Comparison of ENCODE assay signal across 8 cellular contexts in the genomic region with DNA sequence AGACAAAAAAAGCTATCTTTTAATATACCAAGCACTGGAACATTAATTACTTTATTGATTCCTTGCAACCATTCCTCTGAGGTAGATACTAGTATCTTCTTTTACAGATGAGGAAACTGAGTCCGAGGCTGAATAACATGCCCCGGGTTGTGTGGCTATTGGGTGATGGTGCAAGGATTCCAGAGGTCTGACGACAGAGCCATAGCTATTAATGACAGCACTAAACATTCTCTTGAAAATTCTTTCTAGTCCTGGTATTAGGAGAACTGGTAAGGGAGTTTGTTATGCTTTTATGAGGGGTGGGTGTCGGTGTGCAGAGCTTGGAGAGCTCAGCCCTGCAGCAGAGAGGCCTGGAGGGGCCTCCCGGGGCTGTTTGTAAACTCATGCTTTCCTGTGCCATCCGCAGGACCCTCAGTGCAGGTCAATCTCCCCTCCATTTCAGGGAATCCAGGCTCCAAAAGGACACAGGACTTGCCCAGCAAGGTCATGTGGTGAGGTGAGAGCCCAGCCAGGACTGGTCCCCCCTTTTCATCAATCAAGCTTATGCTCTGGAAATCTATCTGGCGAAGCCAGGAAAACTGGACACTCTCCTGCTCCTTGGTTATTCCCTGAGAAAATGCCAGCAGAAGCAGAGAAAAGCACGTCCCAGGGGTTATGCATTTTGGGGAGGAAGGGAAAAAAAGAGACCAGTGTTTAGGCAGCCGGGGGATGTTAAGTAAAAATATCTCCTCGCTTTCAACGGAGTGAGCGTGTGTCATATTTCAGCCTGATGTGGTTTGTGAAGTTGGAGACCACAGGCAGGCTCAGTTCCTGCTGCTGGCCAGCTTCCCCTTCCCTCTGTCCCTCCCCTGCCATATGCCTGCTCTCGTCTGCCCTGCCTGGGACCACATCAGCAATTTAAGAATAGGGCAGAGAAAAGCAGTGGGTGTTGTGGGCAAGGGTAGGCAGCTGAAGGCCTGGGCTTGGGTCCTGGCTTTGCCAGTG.
DNase-seq lines count a peak whose midpoint lies in the region; ATAC-seq lines count a peak whose summit lies in the region.

No MANE protein-coding gene starts in this region.

- DNase-seq in amniotic epithelial cell (ENCODE audit: low read depth): peak; percentile 72
- DNase-seq in inferior parietal cortex (ENCODE audit: extremely low spot score): peak; percentile 17
- DNase-seq in NK-92 treated with Interleukin-12 subunit alpha and Interleukin-12 subunit beta, amount 100 ng/mL, for 24 hours (lab: John Stamatoyannopoulos, UW): no peak
- no peak for DNase-seq in activated CD4-positive, CD25-positive, alpha-beta regulatory T cell treated with anti-CD3 and anti-CD28 coated beads, Interleukin-2, amount 50 U/mL, for 72 hours
- DNase-seq in activated CD4-positive, alpha-beta T cell treated with anti-CD3 and anti-CD28 coated beads, Interleukin-2, amount 50 U/mL, for 1 hour: no peak

- peak overlapping the region; percentile 94 for H3K4me3 ChIP-seq in stomach smooth muscle (ENCODE audit: low read length in 2 of 2)

- peaks cover 81% of the 10 kb centered on the region for H3K4me1 ChIP-seq in stomach smooth muscle (ENCODE audit: control insufficient read depth, insufficient read depth, low read length)

- peaks cover 0 to 2% of the 10 kb centered on the region in 2 donors for H3K36me3 ChIP-seq in stomach smooth muscle (ENCODE audit: control insufficient read depth in 2 of 2, insufficient read depth in 2 of 2, low read length in 2 of 2)

- peak; percentile 40 for ATAC-seq in HG02870 (IDR thresholded peaks at IDR 0.05; ENCODE audit: unreplicated experiment)
- no peak for ATAC-seq in HG03521 (IDR thresholded peaks at IDR 0.05; ENCODE audit: unreplicated experiment)

- H3K27ac ChIP-seq in stomach smooth muscle (ENCODE audit: low read length): peak overlapping the region; percentile 98

- H3K27me3 ChIP-seq in stomach smooth muscle (ENCODE audit: control insufficient read depth in 1 of 2, insufficient read depth in 2 of 2, low read length in 2 of 2): no peaks in the 10 kb centered on the region

- peak overlapping the region; percentile 62 to 68 for H3K9ac ChIP-seq in stomach smooth muscle (ENCODE audit: low read length in 2 of 2)

- no peaks in the 10 kb centered on the region for H3K9me3 ChIP-seq in stomach smooth muscle (ENCODE audit: control insufficient read depth in 2 of 2, low read length in 2 of 2)

Comparison
In these comparisons a context has a peak if more than half of its experiments do, and no peak if none do; other contexts are left out.
1. DNase-seq: peak in amniotic epithelial cell (single experiment) and inferior parietal cortex (single experiment); none in NK-92 treated with Interleukin-12 subunit alpha and Interleukin-12 subunit beta, amount 100 ng/mL, for 24 hours (single experiment), activated CD4-positive, CD25-positive, alpha-beta regulatory T cell treated with anti-CD3 and anti-CD28 coated beads, Interleukin-2, amount 50 U/mL, for 72 hours (single experiment) and activated CD4-positive, alpha-beta T cell treated with anti-CD3 and anti-CD28 coated beads, Interleukin-2, amount 50 U/mL, for 1 hour (single experiment).